In the genomic region with DNA sequence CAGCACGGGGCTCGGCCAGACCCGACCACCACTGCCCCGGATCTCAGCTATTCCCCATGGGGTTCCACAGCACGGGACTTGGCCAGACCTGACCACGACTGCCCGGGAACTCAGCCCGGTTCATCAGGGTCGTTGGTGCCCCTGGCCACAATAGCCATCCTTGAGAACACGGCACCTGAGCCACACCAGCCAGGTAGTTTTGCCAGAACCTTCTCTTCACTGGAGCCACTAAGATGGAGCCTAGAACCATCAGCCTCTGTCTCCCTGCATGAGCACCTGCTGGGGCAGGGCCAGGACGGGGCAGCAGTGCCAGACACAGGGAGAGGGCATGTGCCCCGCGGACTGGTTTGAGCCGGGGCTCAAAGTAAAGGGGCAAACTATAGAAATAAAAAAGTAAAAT, we compare ENCODE assay signal across 33 cellular contexts. TPM values are rescaled to one million over a fixed set of nuclear protein-coding genes. Genes with fewer than 3 reads are reported as not detected.
"Had no signal": no experiment of that assay in that cellular context is flagged by ENCODE, and none has a peak within 500 bp of the region (broad histone marks: within the 10 kb centered on the region; RNA-seq: fewer than 3 reads in every experiment).

No MANE protein-coding gene starts in this region.

- H3K27ac Mint-ChIP-seq: activated CD4-positive, alpha-beta memory T cell treated with anti-CD3 and anti-CD28 coated beads, Interleukin-2, amount 10 ng/mL, durations not matched to agents 7 days and 5 days; activated CD4-positive, alpha-beta T cell treated with anti-CD3 and anti-CD28 coated beads for 36 hours; activated naive CD8-positive, alpha-beta T cell treated with anti-CD3 and anti-CD28 coated beads, Interleukin-2, amount 10 ng/mL, durations not matched to agents 7 days and 5 days; activated T-helper 17 cell treated with anti-CD3 and anti-CD28 coated beads, Interleukin-2, amount 50 U/mL, for 72 hours had no signal

- H3K27ac ChIP-seq: ascending aorta, body of pancreas, SJCRH30, VCaP had no signal

- ATAC-seq: activated CD4-positive, alpha-beta T cell treated with anti-CD3 and anti-CD28 coated beads for 36 hours; activated T-helper 17 cell treated with anti-CD3 and anti-CD28 coated beads, Interleukin-2, amount 50 U/mL, for 72 hours; body of pancreas; Panc1 had no signal

- H3K36me3 Mint-ChIP-seq: activated naive CD8-positive, alpha-beta T cell treated with anti-CD3 and anti-CD28 coated beads, Interleukin-2, amount 10 ng/mL, durations not matched to agents 7 days and 5 days had no signal

- H3K9me3 ChIP-seq: ascending aorta, body of pancreas, MG63, SJCRH30, SK-N-SH had no signal

- H3K9ac ChIP-seq: SK-N-SH had no signal

- FAIRE-seq: bronchial epithelial cell had no signal

- H3K27me3 ChIP-seq: SJCRH30 had no signal

- H3K4me3 ChIP-seq: ascending aorta, body of pancreas, MG63, SJCRH30 had no signal

- H3K36me3 ChIP-seq: ascending aorta, MG63, SJCRH30 had no signal

- H3K4me1 ChIP-seq: ascending aorta had no signal

- DNase-seq: activated CD4-positive, alpha-beta memory T cell treated with anti-CD3 and anti-CD28 coated beads, Interleukin-2, amount 10 ng/mL, durations not matched to agents 7 days and 5 days; activated CD4-positive, alpha-beta T cell treated with anti-CD3 and anti-CD28 coated beads for 36 hours; activated CD4-positive, alpha-beta T cell treated with anti-CD3 and anti-CD28 coated beads, Interleukin-2, amount 50 U/mL, for 1 hour; activated naive CD4-positive, alpha-beta T cell treated with anti-CD3 and anti-CD28 coated beads, Interleukin-2, amount 50 U/mL, for 16 hours; activated naive CD8-positive, alpha-beta T cell treated with anti-CD3 and anti-CD28 coated beads, Interleukin-2, amount 10 ng/mL, durations not matched to agents 7 days and 5 days; activated T-cell treated with anti-CD3 and anti-CD28 coated beads for 4 hours; activated T-cell treated with anti-CD3 and anti-CD28 coated beads, Interleukin-2, amount 50 U/mL, for 48 hours; body of pancreas; central memory CD4-positive, alpha-beta T cell; MG63; NCI-H1092 treated with DMSO at 0.1 percent for 48 hours; NCI-H1417 treated with DMSO at 0.1 percent for 48 hours; NCI-H1694; NCI-H2029; NCI-H2107; NCI-H345; NCI-H510A; NCI-H526 treated with DMSO at 0.1 percent for 48 hours; NCI-H82; NK-92 treated with Interleukin-12 subunit alpha and Interleukin-12 subunit beta, amount 100 ng/mL, for 24 hours; OCI-M1; Right ventricle myocardium superior; RPMI8226; SJCRH30; SK-N-SH; T-helper 1 cell had no signal

- H3K9me3 Mint-ChIP-seq: activated naive CD8-positive, alpha-beta T cell treated with anti-CD3 and anti-CD28 coated beads, Interleukin-2, amount 10 ng/mL, durations not matched to agents 7 days and 5 days; activated T-helper 17 cell treated with anti-CD3 and anti-CD28 coated beads, Interleukin-2, amount 50 U/mL, for 72 hours had no signal

- H3K4me3 Mint-ChIP-seq: activated CD4-positive, alpha-beta memory T cell treated with anti-CD3 and anti-CD28 coated beads, Interleukin-2, amount 10 ng/mL, durations not matched to agents 7 days and 5 days; activated CD4-positive, alpha-beta T cell treated with anti-CD3 and anti-CD28 coated beads for 36 hours; activated naive CD8-positive, alpha-beta T cell treated with anti-CD3 and anti-CD28 coated beads, Interleukin-2, amount 10 ng/mL, durations not matched to agents 7 days and 5 days; activated T-helper 17 cell treated with anti-CD3 and anti-CD28 coated beads, Interleukin-2, amount 50 U/mL, for 72 hours had no signal

- H3K4me2 ChIP-seq: SK-N-SH had no signal

RNA-seq across cellular contexts. Expression of a gene that starts 11.4 kb away (rescaled TPM):
- total RNA-seq: activated CD4-positive, alpha-beta memory T cell treated with anti-CD3 and anti-CD28 coated beads, Interleukin-2, amount 10 ng/mL, durations not matched to agents 7 days and 5 days; activated CD4-positive, alpha-beta T cell treated with anti-CD3 and anti-CD28 coated beads for 36 hours; activated CD8-positive, alpha-beta memory T cell treated with anti-CD3 and anti-CD28 coated beads for 36 hours; activated naive CD8-positive, alpha-beta T cell treated with anti-CD3 and anti-CD28 coated beads, Interleukin-2, amount 10 ng/mL, durations not matched to agents 7 days and 5 days; activated T-helper 17 cell treated with anti-CD3 and anti-CD28 coated beads, Interleukin-2, amount 50 U/mL, for 72 hours; ascending aorta; body of pancreas; bronchial epithelial cell; Right ventricle myocardium superior; SJCRH30; T-helper 2 cell treated with Interferon-gamma antibody and Interleukin-4, amounts not matched to agents 100 ng/mL and 5 ng/mL, for 36 hours had no signal
- polyA plus RNA-seq: SK-N-SH had no signal
